20 cellular contexts compared by ENCODE assay signal in the genomic region with DNA sequence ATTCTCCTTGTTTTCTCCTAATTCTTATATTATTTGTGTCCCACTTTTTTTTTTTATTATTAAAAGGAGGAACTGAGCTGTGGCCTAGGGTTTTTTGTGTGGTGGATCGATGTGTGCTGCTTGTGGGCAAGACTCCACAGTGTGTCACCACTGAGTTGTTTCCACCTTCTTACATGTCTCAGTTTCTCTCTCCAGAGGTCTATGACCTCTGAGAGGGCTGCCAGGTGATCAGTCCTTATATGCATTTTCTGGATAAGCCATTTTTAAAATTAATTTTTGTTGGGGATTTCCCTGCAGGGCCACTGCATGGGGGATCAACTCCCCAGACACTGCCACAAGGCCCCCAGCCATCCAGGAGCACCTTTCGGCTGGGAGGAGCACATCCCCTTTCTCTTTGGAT. TPM values are rescaled to one million over a fixed set of nuclear protein-coding genes. Genes with fewer than 3 reads are reported as not detected.
"Had no signal": no experiment of that assay in that cellular context is flagged by ENCODE, and none has a peak within 500 bp of the region (broad histone marks: within the 10 kb centered on the region; RNA-seq: fewer than 3 reads in every experiment).

No MANE protein-coding gene starts in this region.

- H3K27me3 ChIP-seq: breast epithelium, ovary, stomach, uterus had no signal

- H3K36me3 ChIP-seq: breast epithelium, ovary, stomach, uterus had no signal

- DNase-seq: activated effector memory CD4-positive, alpha-beta T cell treated with Interleukin-2 at 50 U/mL for 16 hours; activated T-cell treated with anti-CD3 and anti-CD28 coated beads for 4 hours; aorta; hypothalamus; ovary; stimulated activated CD4-positive, alpha-beta T cell treated with anti-CD3 and anti-CD28 coated beads, Interleukin-12 subunit alpha, Interleukin-12 subunit beta, amount 100 ng/mL, for 4 hours; stimulated activated CD4-positive, alpha-beta T cell treated with anti-CD3 and anti-CD28 coated beads, Interleukin-2, amount 100 ng/mL, for 48 hours; stimulated activated CD8-positive, alpha-beta memory T cell treated with anti-CD3 and anti-CD28 coated beads, Interleukin-4, amount 100 ng/mL, for 48 hours; stomach; uterus had no signal

- H3K4me1 ChIP-seq: breast epithelium, uterus had no signal

- H3K4me3 Mint-ChIP-seq: activated naive CD8-positive, alpha-beta T cell; neural crest cell had no signal

- H3K4me3 ChIP-seq: breast epithelium, ovary, stomach, uterus had no signal

- H3K4me1 Mint-ChIP-seq: neural crest cell had no signal

- H3K36me3 Mint-ChIP-seq: activated naive CD8-positive, alpha-beta T cell had no signal

- H3K9me3 ChIP-seq: breast epithelium, ovary, uterus had no signal

- H3K27ac ChIP-seq: breast epithelium, ovary, stomach, uterus, VCaP had no signal

- H3K27ac Mint-ChIP-seq: activated naive CD8-positive, alpha-beta T cell had no signal

- H3K27me3 Mint-ChIP-seq: activated naive CD8-positive, alpha-beta T cell had no signal

RNA-seq across cellular contexts. Expression of a gene that starts 27.8 kb away (rescaled TPM):
- total RNA-seq: activated CD8-positive, alpha-beta memory T cell treated with anti-CD3 and anti-CD28 coated beads for 36 hours; aorta; breast epithelium; cerebellum; dermis microvascular lymphatic vessel endothelial cell; glomerular endothelial cell; lower leg skin; myocyte; neural crest cell; ovary; stomach; uterus had no signal
